21 cellular contexts compared by ENCODE assay signal in genomic region chr1:45122724-45123123, GRCh38.
"Had no signal": no experiment of that assay in that cellular context is flagged by ENCODE, and none has a peak within 500 bp of the region (broad histone marks: within the 10 kb centered on the region; RNA-seq: fewer than 3 reads in every experiment).

No MANE protein-coding gene starts in this region.

- H3K4me3 ChIP-seq: esophagus squamous epithelium, gastroesophageal sphincter, spleen, tibial artery, upper lobe of left lung, uterus had no signal

- H3K4me1 Mint-ChIP-seq: mesothelial cell of epicardium; stimulated activated memory B cell treated with anti-CD40 and anti-IgM and Interleukin-4, amounts not matched to agents 10 μg/mL and 1 μg/mL and 100 μg/mL, for 72 hours had no signal

- H3K79me2 ChIP-seq: parathyroid adenoma had no signal

- H3K36me3 Mint-ChIP-seq: mesothelial cell of epicardium; natural killer cell treated with Interleukin-12 subunit alpha and Interleukin-12 subunit beta and Interleukin-15 and Interleukin-18, amount 100 ng/mL, for 72 hours; stimulated activated memory B cell treated with anti-CD40 and anti-IgM and Interleukin-4, amounts not matched to agents 10 μg/mL and 1 μg/mL and 100 μg/mL, for 72 hours had no signal

- ATAC-seq: gastroesophageal sphincter; natural killer cell treated with Interleukin-12 subunit alpha and Interleukin-12 subunit beta and Interleukin-15 and Interleukin-18, amount 100 ng/mL, for 72 hours; sciatic nerve; stimulated activated memory B cell treated with anti-CD40 and anti-IgM and Interleukin-4, amounts not matched to agents 10 μg/mL and 1 μg/mL and 100 μg/mL, for 72 hours had no signal

- H3K27me3 ChIP-seq: esophagus squamous epithelium, gastroesophageal sphincter, spleen, tibial artery, upper lobe of left lung, uterus had no signal

- FAIRE-seq: colon, islet of Langerhans had no signal

- H3K9me3 ChIP-seq: esophagus squamous epithelium, gastroesophageal sphincter, spleen, tibial artery, upper lobe of left lung, uterus had no signal

- H3K4me3 Mint-ChIP-seq: dendritic cell treated with granulocyte-macrophage colony-stimulating factor and Interleukin-4, amounts not matched to agents 40 ng/mL and 50 ng/mL, for 4 days; mesothelial cell of epicardium; natural killer cell treated with Interleukin-12 subunit alpha and Interleukin-12 subunit beta and Interleukin-15 and Interleukin-18, amount 100 ng/mL, for 72 hours; stimulated activated memory B cell treated with anti-CD40 and anti-IgM and Interleukin-4, amounts not matched to agents 10 μg/mL and 1 μg/mL and 100 μg/mL, for 72 hours; stimulated activated naive CD8-positive, alpha-beta T cell treated with anti-CD3 and anti-CD28 coated beads, Interleukin-15, Interleukin-2, amounts not matched to agents 100 ng/mL and 50 ng/mL, for 24 hours had no signal

- H3K27me3 Mint-ChIP-seq: effector memory CD8-positive, alpha-beta T cell; natural killer cell treated with Interleukin-12 subunit alpha and Interleukin-12 subunit beta and Interleukin-15 and Interleukin-18, amount 100 ng/mL, for 72 hours; stimulated activated naive CD8-positive, alpha-beta T cell treated with anti-CD3 and anti-CD28 coated beads, Interleukin-15, Interleukin-2, amounts not matched to agents 100 ng/mL and 50 ng/mL, for 24 hours had no signal

- H3K9me3 Mint-ChIP-seq: dendritic cell treated with granulocyte-macrophage colony-stimulating factor and Interleukin-4, amounts not matched to agents 40 ng/mL and 50 ng/mL, for 4 days; effector memory CD8-positive, alpha-beta T cell; mesothelial cell of epicardium; natural killer cell treated with Interleukin-12 subunit alpha and Interleukin-12 subunit beta and Interleukin-15 and Interleukin-18, amount 100 ng/mL, for 72 hours; stimulated activated memory B cell treated with anti-CD40 and anti-IgM and Interleukin-4, amounts not matched to agents 10 μg/mL and 1 μg/mL and 100 μg/mL, for 72 hours; stimulated activated naive CD8-positive, alpha-beta T cell treated with anti-CD3 and anti-CD28 coated beads, Interleukin-15, Interleukin-2, amounts not matched to agents 100 ng/mL and 50 ng/mL, for 24 hours had no signal

- H3K9ac ChIP-seq: parathyroid adenoma had no signal

- DNase-seq: effector memory CD8-positive, alpha-beta T cell; esophagus squamous epithelium; foreskin fibroblast; kidney glomerular epithelial cell; spleen; stimulated activated CD4-positive, alpha-beta T cell treated with anti-CD3 and anti-CD28 coated beads, Interleukin-15, amount 100 ng/mL, for 24 hours; stimulated activated CD4-positive, alpha-beta T cell treated with anti-CD3 and anti-CD28 coated beads, Interleukin-1b, Interleukin-23, amount 100 ng/mL, for 48 hours; stimulated activated CD4-positive, alpha-beta T cell treated with anti-CD3 and anti-CD28 coated beads, Interleukin-4, amount 100 ng/mL, for 24 hours; tibial artery; upper lobe of left lung; uterus had no signal

- H3K27ac Mint-ChIP-seq: dendritic cell treated with granulocyte-macrophage colony-stimulating factor and Interleukin-4, amounts not matched to agents 40 ng/mL and 50 ng/mL, for 4 days; effector memory CD8-positive, alpha-beta T cell; mesothelial cell of epicardium; natural killer cell treated with Interleukin-12 subunit alpha and Interleukin-12 subunit beta and Interleukin-15 and Interleukin-18, amount 100 ng/mL, for 72 hours; stimulated activated memory B cell treated with anti-CD40 and anti-IgM and Interleukin-4, amounts not matched to agents 10 μg/mL and 1 μg/mL and 100 μg/mL, for 72 hours; stimulated activated naive CD8-positive, alpha-beta T cell treated with anti-CD3 and anti-CD28 coated beads, Interleukin-15, Interleukin-2, amounts not matched to agents 100 ng/mL and 50 ng/mL, for 24 hours had no signal

- H3K4me1 ChIP-seq: esophagus squamous epithelium, gastroesophageal sphincter, parathyroid adenoma, tibial artery, upper lobe of left lung, uterus had no signal

- H2AFZ ChIP-seq: parathyroid adenoma had no signal

- H3K27ac ChIP-seq: esophagus squamous epithelium, gastroesophageal sphincter, parathyroid adenoma, spleen, tibial artery, upper lobe of left lung, uterus had no signal

- H3K36me3 ChIP-seq: esophagus squamous epithelium, gastroesophageal sphincter, spleen, tibial artery, upper lobe of left lung, uterus had no signal
